Comparison of ENCODE assay signal across 8 cellular contexts in genomic region chr2:197191177-197191947, GRCh38.
A peak's percentile ranks its signal among the peaks of the same experiment; 100 is the strongest.
DNase-seq lines count a peak whose midpoint lies in the region; ATAC-seq and TF ChIP-seq lines count a peak whose summit lies in the region.

No MANE protein-coding gene starts in this region.

- no peaks in the 10 kb centered on the region for H3K79me2 ChIP-seq in smooth muscle cell (ENCODE audit: low read depth)

- H3K9me3 ChIP-seq in smooth muscle cell (replicated peaks; ENCODE audit: low read depth) = no peaks in the 10 kb centered on the region

- intact Hi-C loops in activated CD4-positive, alpha-beta T cell treated with anti-CD3 and anti-CD28 coated beads, Interleukin-2, amount 10 ng/mL, durations not matched to agents 24 days and 14 days (cut with micrococcal nuclease) = loop anchor here (1.0 to 2.0 kb wide), 3 partner anchors 79 to 187 kb away; no protein-coding TSS in a partner anchor
- intact Hi-C loops in activated T-helper 2 cell treated with anti-CD3 and anti-CD28 coated beads, Interferon-gamma antibody, Interleukin-2, Interleukin-4, amounts not matched to agents 10 μg/mL and 5 μg/mL and 100 μg/mL, durations not matched to agents 14 hours and 24 hours and 36 hours (cut with micrococcal nuclease) = loop anchor here (1.0 to 2.0 kb wide), 2 partner anchors 117 to 187 kb away; no protein-coding TSS in a partner anchor
- intact Hi-C loops in left ventricle myocardium superior (cut with micrococcal nuclease) = loop anchor here (5.0 to 10.0 kb wide), 2 partner anchors 116 to 183 kb away; no protein-coding TSS in a partner anchor

- no peak overlapping the region for H2AFZ ChIP-seq in smooth muscle cell (ENCODE audit: low read depth)

- no peaks in the 10 kb centered on the region for H3K27me3 Mint-ChIP-seq in activated CD4-positive, alpha-beta T cell treated with anti-CD3 and anti-CD28 coated beads, Interleukin-2, amount 10 ng/mL, durations not matched to agents 24 days and 14 days
- H3K27me3 Mint-ChIP-seq in activated T-helper 2 cell treated with anti-CD3 and anti-CD28 coated beads, Interferon-gamma antibody, Interleukin-2, Interleukin-4, amounts not matched to agents 10 μg/mL and 5 μg/mL and 100 μg/mL, durations not matched to agents 14 hours and 24 hours and 36 hours (ENCODE audit: low read depth) = no peaks in the 10 kb centered on the region

- no peaks in the 10 kb centered on the region for H3F3A ChIP-seq in smooth muscle cell (ENCODE audit: low read depth)

- 44% methylated on average over 4 of the region's 4 CpGs for WGBS in smooth muscle cell (ENCODE audit: low lambda C conversion rate)

- H3K4me2 ChIP-seq in smooth muscle cell = no peak overlapping the region

- no peak overlapping the region for H3K27ac ChIP-seq in smooth muscle cell (ENCODE audit: low read depth)

- peak; percentile 31 for ATAC-seq in left ventricle myocardium superior

- H3K36me3 ChIP-seq in H7 (replicated peaks; ENCODE audit: control insufficient read depth, insufficient read depth, low read length) (no peaks in the 10 kb centered on the region), smooth muscle cell (ENCODE audit: low read depth) (no peaks in the 10 kb centered on the region)

- H3K9ac ChIP-seq in smooth muscle cell (ENCODE audit: low read depth) = no peak overlapping the region

- no peaks in the 10 kb centered on the region for H3K4me1 ChIP-seq in smooth muscle cell (ENCODE audit: low read depth)

- H4K20me1 ChIP-seq in smooth muscle cell (ENCODE audit: low read depth) = no peaks in the 10 kb centered on the region

- H3K9me3 Mint-ChIP-seq in activated CD4-positive, alpha-beta T cell treated with anti-CD3 and anti-CD28 coated beads, Interleukin-2, amount 10 ng/mL, durations not matched to agents 24 days and 14 days = no peaks in the 10 kb centered on the region
- H3K9me3 Mint-ChIP-seq in activated T-helper 2 cell treated with anti-CD3 and anti-CD28 coated beads, Interferon-gamma antibody, Interleukin-2, Interleukin-4, amounts not matched to agents 10 μg/mL and 5 μg/mL and 100 μg/mL, durations not matched to agents 14 hours and 24 hours and 36 hours = no peaks in the 10 kb centered on the region

- H3K4me3 ChIP-seq in H7 (ENCODE audit: insufficient read depth, low read depth, low read length) = no peak overlapping the region
- no peak overlapping the region for H3K4me3 ChIP-seq in smooth muscle cell

- peak overlapping the region; percentile 69 for H3K27ac Mint-ChIP-seq in activated CD4-positive, alpha-beta T cell treated with anti-CD3 and anti-CD28 coated beads, Interleukin-2, amount 10 ng/mL, durations not matched to agents 24 days and 14 days
- peak overlapping the region; percentile 56 for H3K27ac Mint-ChIP-seq in activated T-helper 2 cell treated with anti-CD3 and anti-CD28 coated beads, Interferon-gamma antibody, Interleukin-2, Interleukin-4, amounts not matched to agents 10 μg/mL and 5 μg/mL and 100 μg/mL, durations not matched to agents 14 hours and 24 hours and 36 hours

- no peak overlapping the region for H3K4me3 Mint-ChIP-seq in activated CD4-positive, alpha-beta T cell treated with anti-CD3 and anti-CD28 coated beads, Interleukin-2, amount 10 ng/mL, durations not matched to agents 24 days and 14 days
- no peak overlapping the region for H3K4me3 Mint-ChIP-seq in activated T-helper 2 cell treated with anti-CD3 and anti-CD28 coated beads, Interferon-gamma antibody, Interleukin-2, Interleukin-4, amounts not matched to agents 10 μg/mL and 5 μg/mL and 100 μg/mL, durations not matched to agents 14 hours and 24 hours and 36 hours (ENCODE audit: low read depth)

- H3K36me3 Mint-ChIP-seq in activated CD4-positive, alpha-beta T cell treated with anti-CD3 and anti-CD28 coated beads, Interleukin-2, amount 10 ng/mL, durations not matched to agents 24 days and 14 days (ENCODE audit: low read depth) = peaks cover 12% of the 10 kb centered on the region
- H3K36me3 Mint-ChIP-seq in activated T-helper 2 cell treated with anti-CD3 and anti-CD28 coated beads, Interferon-gamma antibody, Interleukin-2, Interleukin-4, amounts not matched to agents 10 μg/mL and 5 μg/mL and 100 μg/mL, durations not matched to agents 14 hours and 24 hours and 36 hours (ENCODE audit: low read depth) = peaks cover 17% of the 10 kb centered on the region

- H3K27me3 ChIP-seq in H7 (ENCODE audit: control insufficient read depth, insufficient read depth, low read length) (no peaks in the 10 kb centered on the region), smooth muscle cell (ENCODE audit: low read depth) (no peaks in the 10 kb centered on the region)

- H3K4me1 Mint-ChIP-seq in activated CD4-positive, alpha-beta T cell treated with anti-CD3 and anti-CD28 coated beads, Interleukin-2, amount 10 ng/mL, durations not matched to agents 24 days and 14 days = peaks cover 68% of the 10 kb centered on the region
- H3K4me1 Mint-ChIP-seq in activated T-helper 2 cell treated with anti-CD3 and anti-CD28 coated beads, Interferon-gamma antibody, Interleukin-2, Interleukin-4, amounts not matched to agents 10 μg/mL and 5 μg/mL and 100 μg/mL, durations not matched to agents 14 hours and 24 hours and 36 hours (ENCODE audit: low read depth) = peaks cover 66% of the 10 kb centered on the region

- TF ChIP-seq CTCF in smooth muscle cell (IDR thresholded peaks at IDR 0.05; ENCODE audit: borderline replicate concordance, insufficient read depth, poor library complexity, severe bottlenecking) = peak; percentile 72

- DNase-seq in activated CD4-positive, alpha-beta T cell treated with anti-CD3 and anti-CD28 coated beads, Interleukin-2, amount 10 ng/mL, durations not matched to agents 24 days and 14 days = peak; percentile 73
- DNase-seq in activated CD4-positive, alpha-beta T cell treated with anti-CD3 and anti-CD28 coated beads for 1 hour = no peak
- peak; percentile 52 for DNase-seq in H7
- DNase-seq in NCI-H2029 (lab: John Stamatoyannopoulos, UW) = peak; percentile 63
- no peak for DNase-seq in activated T-helper 2 cell treated with anti-CD3 and anti-CD28 coated beads, Interferon-gamma antibody, Interleukin-2, Interleukin-4, amounts not matched to agents 10 μg/mL and 5 μg/mL and 100 μg/mL, durations not matched to agents 14 hours and 24 hours and 36 hours (ENCODE audit: low spot score)
- DNase-seq in left ventricle myocardium superior = no peak
- no peak for DNase-seq in smooth muscle cell (lab: John Stamatoyannopoulos, UW; ENCODE audit: unreplicated experiment)
- DNase-seq in dedifferentiated amniotic fluid mesenchymal stem cell (ENCODE audit: extremely low spot score) = no peak

Comparison
In these comparisons a context has a peak if more than half of its experiments do, and no peak if none do; other contexts are left out.
1. DNase-seq: peak in activated CD4-positive, alpha-beta T cell treated with anti-CD3 and anti-CD28 coated beads, Interleukin-2, amount 10 ng/mL, durations not matched to agents 24 days and 14 days (single experiment), H7 (single experiment) and NCI-H2029 (single experiment); none in activated CD4-positive, alpha-beta T cell treated with anti-CD3 and anti-CD28 coated beads for 1 hour (single experiment), activated T-helper 2 cell treated with anti-CD3 and anti-CD28 coated beads, Interferon-gamma antibody, Interleukin-2, Interleukin-4, amounts not matched to agents 10 μg/mL and 5 μg/mL and 100 μg/mL, durations not matched to agents 14 hours and 24 hours and 36 hours (single experiment), left ventricle myocardium superior (single experiment), smooth muscle cell (single experiment) and dedifferentiated amniotic fluid mesenchymal stem cell (single experiment).